In genomic region chr10:112883360-112883759, GRCh38 we compare ENCODE assay signal across 7 cellular contexts.
A peak's percentile ranks its signal among the peaks of the same experiment; 100 is the strongest.
DNase-seq lines count a peak whose midpoint lies in the region; FAIRE-seq and TF ChIP-seq lines count a peak whose summit lies in the region.
"Not testable (repeated sequence)": the region's sequence is repeated elsewhere in the genome, so short reads cannot be mapped to it uniquely, and the experiment has no call there.

No MANE protein-coding gene starts in this region.

- not testable (repeated sequence) for H4K20me1 ChIP-seq in BLaER1 treated with 17β-estradiol and CSF1 and Interleukin-3, amounts not matched to agents 10 nM and 100 nM; Karpas-422 (ENCODE audit: insufficient read depth, low read depth, low read length)

- not testable (repeated sequence) for TF ChIP-seq CTCF in thyroid gland (IDR thresholded peaks at IDR 0.05)

- WGBS in thyroid gland, 2 donors = 39 to 61% methylated on average over 5 of the region's 5 CpGs

- H3K4me3 ChIP-seq in BLaER1 treated with 17β-estradiol and CSF1 and Interleukin-3, amounts not matched to agents 10 nM and 100 nM; Karpas-422 (ENCODE audit: low read length); thyroid gland (replicated peaks in 1 of 3): not testable (repeated sequence)

- not testable (repeated sequence) for H3K4me1 ChIP-seq in BLaER1 treated with 17β-estradiol and CSF1 and Interleukin-3, amounts not matched to agents 10 nM and 100 nM
- H3K4me1 ChIP-seq in Karpas-422 (ENCODE audit: low read length) = peaks cover 28% of the 10 kb centered on the region
- H3K4me1 ChIP-seq in thyroid gland = peaks cover 10 to 15% of the 10 kb centered on the region in 2 donors

- not testable (repeated sequence) for H3K9me2 ChIP-seq in Karpas-422 (replicated peaks; ENCODE audit: insufficient read depth, low read length)

- in situ Hi-C loops in Caki2 (cut with HindIII; ENCODE audit: low pct_unique_long_range_greater_than_20kb, low sequenced_read_pairs) = not testable (repeated sequence)

- intact Hi-C loops in thyroid gland (cut with DNase I) = not testable (repeated sequence)

- not testable (repeated sequence) for H3K79me2 ChIP-seq in Karpas-422 (ENCODE audit: low read length)

- H2AFZ ChIP-seq in Karpas-422 (ENCODE audit: low read length) = not testable (repeated sequence)

- H3K27me3 ChIP-seq in BLaER1 treated with 17β-estradiol and CSF1 and Interleukin-3, amounts not matched to agents 10 nM and 100 nM; Karpas-422 (ENCODE audit: low read length); thyroid gland: not testable (repeated sequence)

- H3K9me3 ChIP-seq in BLaER1 treated with 17β-estradiol and CSF1 and Interleukin-3, amounts not matched to agents 10 nM and 100 nM (replicated peaks in 1 of 11) = peaks cover 9 to 24% (median 15%) of the 10 kb centered on the region in 11 experiments; a peak in 18 of 22 replicates
- H3K9me3 ChIP-seq in Karpas-422 (ENCODE audit: low read length); thyroid gland: not testable (repeated sequence)

- not testable (repeated sequence) for H3K9ac ChIP-seq in BLaER1 treated with 17β-estradiol and CSF1 and Interleukin-3, amounts not matched to agents 10 nM and 100 nM; Karpas-422 (ENCODE audit: low read length)

- not testable (repeated sequence) for TF ChIP-seq POLR2A in thyroid gland (IDR thresholded peaks at IDR 0.05)

- peak overlapping the region in 7 of 11 experiments; percentile 7 to 48 (median 31); a peak in 9 of 22 replicates for H3K4me2 ChIP-seq in BLaER1 treated with 17β-estradiol and CSF1 and Interleukin-3, amounts not matched to agents 10 nM and 100 nM
- not testable (repeated sequence) for H3K4me2 ChIP-seq in Karpas-422 (ENCODE audit: low read depth, low read length, poor library complexity, severe bottlenecking)

- H3K36me3 ChIP-seq in BLaER1 treated with 17β-estradiol and CSF1 and Interleukin-3, amounts not matched to agents 10 nM and 100 nM; Karpas-422 (ENCODE audit: insufficient read depth, low read length); thyroid gland: not testable (repeated sequence)

- DNase-seq in Caki2 (ENCODE audit: low read depth) = peak; percentile 21
- peak; percentile 51 for DNase-seq in Karpas-422
- DNase-seq in RCC 7860 (ENCODE audit: low spot score) = not testable (repeated sequence)
- DNase-seq in kidney tubule cell (ENCODE audit: low spot score) = peak; percentile 17
- peak; percentile 56 for DNase-seq in renal cortical epithelial cell (ENCODE audit: low read depth)
- DNase-seq in thyroid gland = peak; percentile 53 to 55

- H3K27ac ChIP-seq in BLaER1 treated with 17β-estradiol and CSF1 and Interleukin-3, amounts not matched to agents 10 nM and 100 nM; Karpas-422 (ENCODE audit: low read length); thyroid gland: not testable (repeated sequence)

- FAIRE-seq in RCC 7860 (lab: Jason Lieb, UNC) = peak; percentile 12
